13 cellular contexts compared by ENCODE assay signal in the genomic region with DNA sequence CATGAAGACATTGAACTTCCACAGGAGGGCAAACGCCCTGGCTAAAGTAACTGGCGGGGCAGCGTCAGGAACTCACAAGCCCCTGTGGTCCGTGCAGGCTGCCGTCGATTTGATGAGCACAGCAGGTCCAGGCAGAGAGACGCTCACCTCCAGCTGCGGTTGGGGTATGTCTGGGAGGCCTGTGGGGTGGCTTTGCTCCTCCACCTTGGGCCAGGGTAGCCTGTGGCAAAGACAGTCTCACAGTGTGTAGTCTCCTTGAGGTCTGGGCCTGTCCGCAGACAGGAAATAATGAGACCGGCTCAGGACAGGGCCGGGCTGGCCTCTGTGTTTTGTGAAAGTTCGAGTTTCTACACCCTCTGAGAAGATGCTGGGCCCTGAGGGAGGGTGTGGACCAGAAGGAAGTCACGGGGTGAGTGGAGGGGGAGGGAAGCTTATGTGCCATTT.
DNase-seq lines count a peak whose midpoint lies in the region; ATAC-seq and TF ChIP-seq lines count a peak whose summit lies in the region.
"Had no signal": no experiment of that assay in that cellular context is flagged by ENCODE, and none has a peak within 500 bp of the region (broad histone marks: within the 10 kb centered on the region; RNA-seq: fewer than 3 reads in every experiment).

No MANE protein-coding gene starts in this region.

- H3K23me2 ChIP-seq in H9 (ENCODE audit: insufficient read length, low read depth, low read length, poor library complexity, severe bottlenecking) = no peaks in the 10 kb centered on the region

- peak in 1 of 2 donors; percentile 13 for TF ChIP-seq POLR2A in gastrocnemius medialis (IDR thresholded peaks at IDR 0.05)

- intact Hi-C loops in colonic mucosa (cut with DNase I) (no loop called here), left lung (cut with DNase I) (no loop called here), gastrocnemius medialis (cut with DNase I; ENCODE audit: low total_unique reads) (no loop called here)

- H3K36me3 ChIP-seq in colonic mucosa (no peaks in the 10 kb centered on the region), left lung (no peaks in the 10 kb centered on the region), gastrocnemius medialis (no peaks in the 10 kb centered on the region)

- H3K18ac ChIP-seq in H9 (ENCODE audit: insufficient read length, low read depth, low read length) = no peak overlapping the region

- no peak overlapping the region for H3K4me3 Mint-ChIP-seq in H9
- H3K4me3 Mint-ChIP-seq: activated T-cell treated with anti-CD3 and anti-CD28 coated beads, Interleukin-2, amount 50 U/mL, for 4 hours; CD4-positive, CD25-positive, alpha-beta regulatory T cell had no signal

- H3K9me3 ChIP-seq in H9 (ENCODE audit: control insufficient read depth, low read depth, low read length) (no peaks in the 10 kb centered on the region), colonic mucosa (no peaks in the 10 kb centered on the region), left lung (no peaks in the 10 kb centered on the region), gastrocnemius medialis (no peaks in the 10 kb centered on the region)

- H2BK12ac ChIP-seq in H9 (ENCODE audit: insufficient read length, low read depth, low read length) = no peak overlapping the region

- peak overlapping the region in 1 of 3 experiments; percentile 91; a peak in 2 of 7 replicates for H3K27ac Mint-ChIP-seq in H9
- H3K27ac Mint-ChIP-seq: CD4-positive, CD25-positive, alpha-beta regulatory T cell had no signal

- H3K27me3 Mint-ChIP-seq in H9 (ENCODE audit: low read depth) = peaks cover 2% of the 10 kb centered on the region; the same call in 1 of the 2 replicates

- H3K79me2 ChIP-seq in H9 (ENCODE audit: insufficient read depth, low read length) = no peaks in the 10 kb centered on the region

- H3T11ph ChIP-seq in H9 (ENCODE audit: low read length) = no peak overlapping the region

- H3K27me3 ChIP-seq in H9 (ENCODE audit: insufficient read depth, low read length) (no peaks in the 10 kb centered on the region), colonic mucosa (no peaks in the 10 kb centered on the region), left lung (no peaks in the 10 kb centered on the region), gastrocnemius medialis (peaks cover 0 to 3% (median 0%) of the 10 kb centered on the region in 3 donors)
- H3K27me3 ChIP-seq: dorsolateral prefrontal cortex had no signal

- no peak overlapping the region for H3K4me2 ChIP-seq in H9 (ENCODE audit: insufficient read depth, insufficient read length, low read length)

- H2AFZ ChIP-seq in H9 (ENCODE audit: low read length) = no peak overlapping the region

- H4K8ac ChIP-seq in H9 (replicated peaks; ENCODE audit: insufficient read length, low read depth, low read length) = no peak overlapping the region

- no peak overlapping the region for H3K4ac ChIP-seq in H9 (ENCODE audit: low read depth, low read length)

- no peak overlapping the region for H2BK20ac ChIP-seq in H9 (ENCODE audit: low read depth, low read length, poor library complexity, severe bottlenecking)

- H2AK5ac ChIP-seq in H9 (ENCODE audit: insufficient read length, low read length) = no peak overlapping the region

- H3K4me3 ChIP-seq in colonic mucosa (no peak overlapping the region), left lung (no peak overlapping the region), gastrocnemius medialis (no peak overlapping the region)
- H3K4me3 ChIP-seq: dorsolateral prefrontal cortex, GM12878 had no signal

- no peak overlapping the region for H4K91ac ChIP-seq in H9 (ENCODE audit: insufficient read length, low read depth, low read length)

- H3K56ac ChIP-seq in H9 (ENCODE audit: insufficient read length, low read depth, low read length) = no peak overlapping the region

- H3K9ac ChIP-seq in H9 (ENCODE audit: extremely low read depth, insufficient read length, low read length) (no peak overlapping the region), colonic mucosa (ENCODE audit: low read depth in 2 of 2, low read length in 2 of 2) (no peak overlapping the region)

- no peak overlapping the region for H3K14ac ChIP-seq in H9 (ENCODE audit: insufficient read depth, low read length)

- peaks cover 0 to 2% of the 10 kb centered on the region in 2 experiments; a peak in 1 of 4 replicates for H3K4me1 Mint-ChIP-seq in H9

- H4K20me1 ChIP-seq in H9 (ENCODE audit: control insufficient read depth, insufficient read depth, insufficient read length) = no peaks in the 10 kb centered on the region

- TF ChIP-seq CTCF in H9 (conservative IDR thresholded peaks at IDR 0.05) = no peak
- no peak for TF ChIP-seq CTCF in colonic mucosa (IDR thresholded peaks at IDR 0.05)
- TF ChIP-seq CTCF in left lung (IDR thresholded peaks at IDR 0.05) = no peak
- TF ChIP-seq CTCF in gastrocnemius medialis (IDR thresholded peaks at IDR 0.05 in 4 of 5, conservative IDR thresholded peaks at IDR 0.05 in 1 of 5) = no peak

- H3K23ac ChIP-seq in H9 (ENCODE audit: insufficient read length, low read depth, low read length) = no peak overlapping the region

- in situ Hi-C loops in gastrocnemius medialis (cut with MboI; ENCODE audit: low sequenced_read_pairs in 4 of 4) = no loop called here

- peaks cover 0 to 16% of the 10 kb centered on the region in 2 experiments; a peak in 3 of 5 replicates for H3K9me3 Mint-ChIP-seq in H9

- no peak overlapping the region for H2BK15ac ChIP-seq in H9 (ENCODE audit: low read depth, low read length)

- peaks cover 0 to 2% (median 0%) of the 10 kb centered on the region in 3 experiments; a peak in 1 of 7 replicates for H3K36me3 Mint-ChIP-seq in H9 (ENCODE audit: insufficient read depth in 1 of 3, low read depth in 3 of 3)
- H3K36me3 Mint-ChIP-seq: CD4-positive, CD25-positive, alpha-beta regulatory T cell had no signal

- H4K5ac ChIP-seq in H9 (ENCODE audit: insufficient read length, low read depth, low read length) = no peak overlapping the region

- H3K4me1 ChIP-seq in H9 (ENCODE audit: insufficient read depth, low read length) = no peaks in the 10 kb centered on the region
- H3K4me1 ChIP-seq in colonic mucosa = no peaks in the 10 kb centered on the region
- peaks cover 0 to 20% of the 10 kb centered on the region in 2 donors for H3K4me1 ChIP-seq in left lung
- H3K4me1 ChIP-seq in gastrocnemius medialis = no peaks in the 10 kb centered on the region

- peak; percentile 54 for ATAC-seq in left lung
- ATAC-seq in gastrocnemius medialis = peak; percentile 33 to 38
- ATAC-seq in GM18502 (IDR thresholded peaks at IDR 0.05; ENCODE audit: poor library complexity, unreplicated experiment) = no peak
- ATAC-seq: activated T-cell treated with anti-CD3 and anti-CD28 coated beads, Interleukin-2, amount 50 U/mL, for 4 hours; GM12878 had no signal

- H3K27ac ChIP-seq in H9 (ENCODE audit: insufficient read length, low read depth, low read length) = no peak overlapping the region
- no peak overlapping the region for H3K27ac ChIP-seq in colonic mucosa
- peak overlapping the region in 1 of 2 donors; percentile 9 for H3K27ac ChIP-seq in left lung
- no peak overlapping the region for H3K27ac ChIP-seq in gastrocnemius medialis

- no peaks in the 10 kb centered on the region for H3K79me1 ChIP-seq in H9 (ENCODE audit: insufficient read depth, low read depth, low read length, poor library complexity, severe bottlenecking)

- H2BK120ac ChIP-seq in H9 (ENCODE audit: low read depth, low read length, poor library complexity, severe bottlenecking) = no peak overlapping the region

- DNase-seq in H9 = peak; percentile 30
- peak; percentile 25 for DNase-seq in colonic mucosa
- peak; percentile 51 to 64 for DNase-seq in left lung
- peak; percentile 48 to 52 for DNase-seq in gastrocnemius medialis
- no peak for DNase-seq in GM19238 (ENCODE audit: insufficient read length, low spot score)
- no peak for DNase-seq in NCI-H2227 (lab: John Stamatoyannopoulos, UW; ENCODE audit: unreplicated experiment)
- DNase-seq in epidermal melanocyte (ENCODE audit: insufficient read length, low spot score) = no peak
- DNase-seq: activated T-cell treated with anti-CD3 and anti-CD28 coated beads, Interleukin-2, amount 50 U/mL, for 4 hours; CD4-positive, CD25-positive, alpha-beta regulatory T cell; OCI-M1 had no signal

- WGBS in H9 (ENCODE audit: extremely low coverage, insufficient read length, low lambda C conversion rate) = no CpG with 5 or more reads among the region's 13 CpGs

- H2BK5ac ChIP-seq in H9 (ENCODE audit: insufficient read length, low read length) = no peak overlapping the region

Comparison
In these comparisons a context has a peak if more than half of its experiments do, and no peak if none do; other contexts are left out.
1. DNase-seq: peak in H9 (single experiment), colonic mucosa (single experiment), left lung (2 of 2) and gastrocnemius medialis (2 of 2); none in GM19238 (single experiment), NCI-H2227 (single experiment) and epidermal melanocyte (single experiment).